In the genomic region with DNA sequence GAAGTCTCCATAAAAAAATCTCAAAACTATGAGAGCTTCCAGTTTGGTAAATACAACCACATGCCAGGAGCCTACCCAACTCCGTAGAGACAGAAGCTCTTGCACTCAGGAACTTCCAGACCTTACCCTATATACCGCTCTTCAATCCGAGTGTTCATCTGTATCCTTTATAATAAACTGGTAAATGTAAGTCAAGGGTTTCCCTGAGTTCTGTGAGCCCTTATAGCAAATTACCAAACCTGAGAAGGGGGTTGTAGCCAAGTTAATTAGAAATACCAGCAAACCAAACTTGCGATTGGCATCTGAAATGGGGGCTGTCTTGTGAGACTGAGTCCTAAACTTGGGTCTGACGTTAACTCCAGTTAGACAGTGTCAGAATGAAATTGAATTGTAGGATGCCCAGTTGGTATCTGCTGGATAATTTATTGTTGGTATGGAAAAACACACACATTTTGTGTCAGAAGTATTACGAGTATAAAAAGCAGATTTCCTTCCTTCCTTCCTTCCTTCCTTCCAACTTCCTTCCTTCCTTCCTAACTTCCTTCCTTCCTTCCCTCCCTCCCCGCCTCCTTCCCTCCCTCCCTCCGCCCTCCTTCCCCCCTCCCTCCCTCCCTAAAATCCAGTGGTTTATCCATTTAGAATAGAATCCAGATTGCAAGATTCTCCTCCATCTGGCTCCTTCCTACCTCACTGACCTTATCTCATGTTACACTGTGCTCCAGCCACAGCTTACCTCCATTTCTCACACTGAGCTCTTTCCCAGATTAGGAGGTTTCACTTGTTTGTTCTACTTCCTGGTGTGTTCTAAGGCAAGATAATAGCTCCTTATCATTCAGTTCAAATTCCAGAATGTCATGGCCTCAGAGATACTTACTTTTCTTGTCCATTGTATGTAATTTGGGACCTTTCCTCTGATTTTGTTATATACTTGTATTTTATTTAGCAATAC, we compare ENCODE assay signal across 1 cellular context.
TF ChIP-seq lines count a peak whose summit lies in the region.

No MANE protein-coding gene starts in this region.

TF ChIP-seq in WTC11, 78 proteins besides CTCF, POLR2A, EP300 and RAD21:
- TF ChIP-seq JAZF1 (CRISPR knock-in tag; IDR thresholded peaks at IDR 0.05) (no peak), CREB1 (CRISPR knock-in tag; IDR thresholded peaks at IDR 0.05) (no peak), ZNF671 (CRISPR knock-in tag; IDR thresholded peaks at IDR 0.05) (no peak), NR3C1 (CRISPR knock-in tag; conservative IDR thresholded peaks at IDR 0.05; ENCODE audit: low read depth) (no peak), MXD4 (CRISPR knock-in tag; IDR thresholded peaks at IDR 0.05; ENCODE audit: borderline replicate concordance) (no peak), ESRRA (CRISPR knock-in tag; IDR thresholded peaks at IDR 0.05; ENCODE audit: borderline replicate concordance) (no peak), GRHL2 (CRISPR knock-in tag; IDR thresholded peaks at IDR 0.05; ENCODE audit: insufficient replicate concordance, severe bottlenecking) (no peak), GTF2I (CRISPR knock-in tag; conservative IDR thresholded peaks at IDR 0.05) (no peak), ELF4 (CRISPR knock-in tag; IDR thresholded peaks at IDR 0.05; ENCODE audit: low read depth) (no peak), ZNF423 (CRISPR knock-in tag; IDR thresholded peaks at IDR 0.05) (no peak), NFATC4 (CRISPR knock-in tag; IDR thresholded peaks at IDR 0.05) (no peak)
- TF ChIP-seq, protein P1, sequence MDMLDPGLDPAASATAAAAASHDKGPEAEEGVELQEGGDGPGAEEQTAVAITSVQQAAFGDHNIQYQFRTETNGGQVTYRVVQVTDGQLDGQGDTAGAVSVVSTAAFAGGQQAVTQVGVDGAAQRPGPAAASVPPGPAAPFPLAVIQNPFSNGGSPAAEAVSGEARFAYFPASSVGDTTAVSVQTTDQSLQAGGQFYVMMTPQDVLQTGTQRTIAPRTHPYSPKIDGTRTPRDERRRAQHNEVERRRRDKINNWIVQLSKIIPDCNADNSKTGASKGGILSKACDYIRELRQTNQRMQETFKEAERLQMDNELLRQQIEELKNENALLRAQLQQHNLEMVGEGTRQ (CRISPR knock-in tag; IDR thresholded peaks at IDR 0.05), result no peak
- TF ChIP-seq, protein P2, sequence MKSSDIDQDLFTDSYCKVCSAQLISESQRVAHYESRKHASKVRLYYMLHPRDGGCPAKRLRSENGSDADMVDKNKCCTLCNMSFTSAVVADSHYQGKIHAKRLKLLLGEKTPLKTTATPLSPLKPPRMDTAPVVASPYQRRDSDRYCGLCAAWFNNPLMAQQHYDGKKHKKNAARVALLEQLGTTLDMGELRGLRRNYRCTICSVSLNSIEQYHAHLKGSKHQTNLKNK (CRISPR knock-in tag; IDR thresholded peaks at IDR 0.05), result no peak
- TF ChIP-seq, protein P3, sequence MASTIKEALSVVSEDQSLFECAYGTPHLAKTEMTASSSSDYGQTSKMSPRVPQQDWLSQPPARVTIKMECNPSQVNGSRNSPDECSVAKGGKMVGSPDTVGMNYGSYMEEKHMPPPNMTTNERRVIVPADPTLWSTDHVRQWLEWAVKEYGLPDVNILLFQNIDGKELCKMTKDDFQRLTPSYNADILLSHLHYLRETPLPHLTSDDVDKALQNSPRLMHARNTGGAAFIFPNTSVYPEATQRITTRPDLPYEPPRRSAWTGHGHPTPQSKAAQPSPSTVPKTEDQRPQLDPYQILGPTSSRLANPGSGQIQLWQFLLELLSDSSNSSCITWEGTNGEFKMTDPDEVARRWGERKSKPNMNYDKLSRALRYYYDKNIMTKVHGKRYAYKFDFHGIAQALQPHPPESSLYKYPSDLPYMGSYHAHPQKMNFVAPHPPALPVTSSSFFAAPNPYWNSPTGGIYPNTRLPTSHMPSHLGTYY (CRISPR knock-in tag; IDR thresholded peaks at IDR 0.05), result no peak
